ENCODE assay signal across 27 cellular contexts in genomic region chr15:83935774-83936173, GRCh38.
"Had no signal": no experiment of that assay in that cellular context is flagged by ENCODE, and none has a peak within 500 bp of the region (broad histone marks: within the 10 kb centered on the region; RNA-seq: fewer than 3 reads in every experiment).

No MANE protein-coding gene starts in this region.

- H3K4me3 ChIP-seq: dorsolateral prefrontal cortex, gastroesophageal sphincter, heart right ventricle, left lung, neural progenitor cell, prostate gland, right atrium auricular region, sigmoid colon, spleen, thoracic aorta, tibial nerve, upper lobe of right lung, uterus had no signal

- H3K27ac Mint-ChIP-seq: naive thymus-derived CD4-positive, alpha-beta T cell; nephron; neural progenitor cell; stimulated activated memory B cell treated with anti-CD40 and anti-IgM and Interleukin-4, amounts not matched to agents 10 μg/mL and 1 μg/mL and 100 μg/mL, for 72 hours had no signal

- H3K27me3 ChIP-seq: dorsolateral prefrontal cortex, gastroesophageal sphincter, heart right ventricle, left lung, neural progenitor cell, right atrium auricular region, sigmoid colon, spleen, tibial nerve, upper lobe of right lung, uterus had no signal

- H3K36me3 ChIP-seq: gastroesophageal sphincter, left lung, neural progenitor cell, prostate gland, right atrium auricular region, sigmoid colon, spleen, thoracic aorta, tibial nerve, upper lobe of right lung, uterus had no signal

- ATAC-seq: esophagus mucosa; gastroesophageal sphincter; heart right ventricle; left cardiac atrium; left lung; naive thymus-derived CD4-positive, alpha-beta T cell; stimulated activated memory B cell treated with anti-CD40 and anti-IgM and Interleukin-4, amounts not matched to agents 10 μg/mL and 1 μg/mL and 100 μg/mL, for 72 hours; stimulated activated naive CD8-positive, alpha-beta T cell treated with anti-CD3 and anti-CD28 coated beads, Interleukin-15, Interleukin-2, amounts not matched to agents 100 U/mL and 50 U/mL, for 24 hours; upper lobe of right lung had no signal

- H3K4me1 Mint-ChIP-seq: naive thymus-derived CD4-positive, alpha-beta T cell; neural progenitor cell; stimulated activated memory B cell treated with anti-CD40 and anti-IgM and Interleukin-4, amounts not matched to agents 10 μg/mL and 1 μg/mL and 100 μg/mL, for 72 hours had no signal

- H3K4me1 ChIP-seq: left lung, neural progenitor cell, prostate gland, spleen, tibial nerve, upper lobe of right lung, uterus had no signal

- H3K4me3 Mint-ChIP-seq: naive thymus-derived CD4-positive, alpha-beta T cell; nephron; neural progenitor cell; stimulated activated memory B cell treated with anti-CD40 and anti-IgM and Interleukin-4, amounts not matched to agents 10 μg/mL and 1 μg/mL and 100 μg/mL, for 72 hours had no signal

- H2AFZ ChIP-seq: neural progenitor cell had no signal

- H3K9me3 ChIP-seq: gastroesophageal sphincter, prostate gland, thoracic aorta, upper lobe of right lung, uterus had no signal

- H3K27ac ChIP-seq: dorsolateral prefrontal cortex, epithelial cell of prostate, gastroesophageal sphincter, heart right ventricle, left lung, neural progenitor cell, prostate gland, right atrium auricular region, sigmoid colon, spleen, thoracic aorta, tibial nerve, upper lobe of right lung, uterus had no signal

- H3K4me2 ChIP-seq: neural progenitor cell had no signal

- DNase-seq: dorsolateral prefrontal cortex; effector CD4-positive, alpha-beta T cell; foreskin fibroblast; glutamatergic neuron; heart right ventricle; hippocampal formation; left cardiac atrium; left lung; mesendoderm; midbrain; naive thymus-derived CD4-positive, alpha-beta T cell; sigmoid colon; spleen; stimulated activated CD4-positive, alpha-beta T cell treated with anti-CD3 and anti-CD28 coated beads, Interleukin-4, amount 100 ng/mL, for 4 hours; stimulated activated naive CD8-positive, alpha-beta T cell treated with anti-CD3 and anti-CD28 coated beads, Interleukin-15, Interleukin-2, amounts not matched to agents 100 U/mL and 50 U/mL, for 24 hours; upper lobe of right lung; uterus had no signal

- H3K9ac ChIP-seq: neural progenitor cell had no signal
